Comparison of ENCODE assay signal across 8 cellular contexts in genomic region chr2:15939854-15940660, GRCh38. TPM values are rescaled to one million over a fixed set of nuclear protein-coding genes. Genes with fewer than 3 reads are reported as not detected.
DNase-seq lines count a peak whose midpoint lies in the region; ATAC-seq and TF ChIP-seq lines count a peak whose summit lies in the region.

Gene MYCN, plus strand, starts transcription at chr2:15940550. Its CDS starts 1,515 bp downstream, at chr2:15942065.

- H3K4me2 ChIP-seq in OCI-LY3 (ENCODE audit: low read length): peak within 1 kb of the TSS; percentile 70

- no peak within 1 kb of the TSS for H3K9ac ChIP-seq in OCI-LY3 (ENCODE audit: low read length)

- TF ChIP-seq CTCF in GM13976 (IDR thresholded peaks at IDR 0.05; ENCODE audit: borderline replicate concordance, control extremely low read depth, extremely low read depth, insufficient read depth, missing control alignments) (no peak), OCI-LY3 (IDR thresholded peaks at IDR 0.05; ENCODE audit: low read depth, low read length) (peak; percentile 62), astrocyte of the cerebellum (IDR thresholded peaks at IDR 0.05; ENCODE audit: low read depth, low read length, missing control alignments) (peak; percentile 62)

- DNase-seq in GM13976 (ENCODE audit: low spot score) (peak; percentile 29), astrocyte of the cerebellum (ENCODE audit: low read depth) (no peak), hypothalamus (lab: John Stamatoyannopoulos, UW) (peak; percentile 9 to 88 (median 64)), posterior vena cava (ENCODE audit: low spot score) (peak; percentile 88), NCI-H2029 treated with DMSO at 0.1 percent for 48 hours (lab: John Stamatoyannopoulos, UW) (no peak), HK-2 (ENCODE audit: unreplicated experiment) (no peak)

- H3K4me3 ChIP-seq in OCI-LY3 (ENCODE audit: low read length): peak within 1 kb of the TSS; percentile 44
- peak within 1 kb of the TSS; percentile 30 for H3K4me3 ChIP-seq in astrocyte of the cerebellum (ENCODE audit: low read depth, low read length)

- no peak within 1 kb of the TSS for H3K27ac ChIP-seq in OCI-LY3 (ENCODE audit: low read length)

- H3K27me3 ChIP-seq in OCI-LY3 (ENCODE audit: low read depth, low read length): peaks cover 24% of the 10 kb centered on the region

- no peaks in the 10 kb centered on the region for H4K20me1 ChIP-seq in OCI-LY3 (ENCODE audit: insufficient read depth, low read length)

- in situ Hi-C loops in GM13976 (cut with MboI; ENCODE audit: low sequenced_read_pairs, unreplicated experiment): no loop called here
- in situ Hi-C loops in astrocyte of the cerebellum (cut with HindIII; ENCODE audit: low sequenced_read_pairs): no loop called here

- no peaks in the 10 kb centered on the region for H3K79me2 ChIP-seq in OCI-LY3 (ENCODE audit: low read length)

- no peaks in the 10 kb centered on the region for H3K9me3 ChIP-seq in OCI-LY3 (ENCODE audit: insufficient read depth, low read length)

- H2AFZ ChIP-seq in OCI-LY3 (ENCODE audit: low read depth, low read length): no peak within 1 kb of the TSS; the same call in 1 of the 2 replicates

- no peaks in the 10 kb centered on the region for H3K36me3 ChIP-seq in OCI-LY3 (replicated peaks; ENCODE audit: low read depth, low read length)

- intact Hi-C loops in posterior vena cava (cut with DNase I): loop anchor here in 1 of 2 donors (5.0 kb wide), 1 partner anchor 667 kb away; no protein-coding TSS in a partner anchor

- ATAC-seq in HG03432 (IDR thresholded peaks at IDR 0.05; ENCODE audit: unreplicated experiment): peak; percentile 19

- no peaks in the 10 kb centered on the region for H3K4me1 ChIP-seq in OCI-LY3 (ENCODE audit: low read length)

RNA-seq across cellular contexts. Expression of gene MYCN, which starts in this region (rescaled TPM):
- 1 to 10 TPM in 1 of 2 donors, under 1 TPM in 1; 0.88 to 1.1 TPM for total RNA-seq in posterior vena cava

Comparison
In these comparisons a context has a peak if more than half of its experiments do, and no peak if none do; other contexts are left out.
1. DNase-seq: peak in GM13976 (single experiment), hypothalamus (51 of 51) and posterior vena cava (single experiment); none in astrocyte of the cerebellum (single experiment), NCI-H2029 treated with DMSO at 0.1 percent for 48 hours (single experiment) and HK-2 (single experiment).